ENCODE assay signal across 9 cellular contexts in genomic region chr7:116633131-116633988, GRCh38. TPM values are rescaled to one million over a fixed set of nuclear protein-coding genes. Genes with fewer than 3 reads are reported as not detected.
DNase-seq lines count a peak whose midpoint lies in the region; ATAC-seq and TF ChIP-seq lines count a peak whose summit lies in the region.
"Had no signal": no experiment of that assay in that cellular context is flagged by ENCODE, and none has a peak within 500 bp of the region (broad histone marks: within the 10 kb centered on the region; RNA-seq: fewer than 3 reads in every experiment).

No MANE protein-coding gene starts in this region.

- H3K4me3 ChIP-seq in AG10803 (ENCODE audit: low read length) = peak overlapping the region; percentile 25
- H3K4me3 ChIP-seq in NB4 (ENCODE audit: low read depth, low read length) = no peak overlapping the region

- DNase-seq in AG10803 (ENCODE audit: low read depth) (peak; percentile 60), NB4 (ENCODE audit: low read depth) (peak; percentile 20), iris pigment epithelial cell (ENCODE audit: low read depth) (peak; percentile 31), Kasumi-1 (lab: John Stamatoyannopoulos, UW) (no peak), SKM-1 treated with dmso at 0.1 percent for 144 hours (lab: John Stamatoyannopoulos, UW; ENCODE audit: unreplicated experiment) (no peak)
- no peak for DNase-seq in stimulated activated CD4-positive, alpha-beta T cell treated with anti-CD3 and anti-CD28 coated beads, Interleukin-2, amount 100 ng/mL, for 24 hours
- DNase-seq: CD4-positive, alpha-beta memory T cell had no signal

- TF ChIP-seq CTCF in AG10803 (conservative IDR thresholded peaks at IDR 0.05; ENCODE audit: low read length) = peak; percentile 8; the same call in 1 of the 2 replicates
- TF ChIP-seq CTCF in NB4 (IDR thresholded peaks at IDR 0.05; ENCODE audit: low read depth, low read length) = no peak

- no peak overlapping the region for H3K4me3 Mint-ChIP-seq in activated T-helper 17 cell treated with anti-CD3 and anti-CD28 coated beads, Interleukin-2, amount 50 U/mL, for 72 hours
- H3K4me3 Mint-ChIP-seq: CD4-positive, alpha-beta memory T cell had no signal

- H3K4me1 Mint-ChIP-seq in activated T-helper 17 cell treated with anti-CD3 and anti-CD28 coated beads, Interleukin-2, amount 50 U/mL, for 72 hours = no peaks in the 10 kb centered on the region

- H3K9me3 Mint-ChIP-seq in activated T-helper 17 cell treated with anti-CD3 and anti-CD28 coated beads, Interleukin-2, amount 50 U/mL, for 72 hours = no peaks in the 10 kb centered on the region
- H3K9me3 Mint-ChIP-seq: CD4-positive, alpha-beta memory T cell had no signal

- peak; percentile 42 for ATAC-seq in GM19463 (IDR thresholded peaks at IDR 0.05; ENCODE audit: unreplicated experiment)
- no peak for ATAC-seq in activated T-helper 17 cell treated with anti-CD3 and anti-CD28 coated beads, Interleukin-2, amount 50 U/mL, for 72 hours (replicated peaks)

- no peak overlapping the region for H3K27ac Mint-ChIP-seq in activated T-helper 17 cell treated with anti-CD3 and anti-CD28 coated beads, Interleukin-2, amount 50 U/mL, for 72 hours
- H3K27ac Mint-ChIP-seq: CD4-positive, alpha-beta memory T cell had no signal

- TF ChIP-seq POLR2A in NB4 (IDR thresholded peaks at IDR 0.05; ENCODE audit: extremely low read depth, insufficient read length) = no peak

- H3K36me3 Mint-ChIP-seq in activated T-helper 17 cell treated with anti-CD3 and anti-CD28 coated beads, Interleukin-2, amount 50 U/mL, for 72 hours (ENCODE audit: low read depth) = no peaks in the 10 kb centered on the region
- H3K36me3 Mint-ChIP-seq: CD4-positive, alpha-beta memory T cell had no signal

- peaks cover 3% of the 10 kb centered on the region for H3K27me3 Mint-ChIP-seq in activated T-helper 17 cell treated with anti-CD3 and anti-CD28 coated beads, Interleukin-2, amount 50 U/mL, for 72 hours

RNA-seq across cellular contexts. Expression of gene MET, which starts 38.6 kb away (rescaled TPM):
- 1 to 10 TPM in 1 of 2 donors, under 1 TPM in 1; 0.08 to 1.6 TPM for total RNA-seq in activated T-helper 17 cell treated with anti-CD3 and anti-CD28 coated beads, Interleukin-2, amount 50 U/mL, for 72 hours

Comparison
In these comparisons a context has a peak if more than half of its experiments do, and no peak if none do; other contexts are left out.
1. DNase-seq: peak in AG10803 (single experiment), NB4 (single experiment) and iris pigment epithelial cell (single experiment); none in stimulated activated CD4-positive, alpha-beta T cell treated with anti-CD3 and anti-CD28 coated beads, Interleukin-2, amount 100 ng/mL, for 24 hours (0 of 2), Kasumi-1 (0 of 2) and SKM-1 treated with dmso at 0.1 percent for 144 hours (single experiment).